32 cellular contexts compared by ENCODE assay signal in the genomic region with DNA sequence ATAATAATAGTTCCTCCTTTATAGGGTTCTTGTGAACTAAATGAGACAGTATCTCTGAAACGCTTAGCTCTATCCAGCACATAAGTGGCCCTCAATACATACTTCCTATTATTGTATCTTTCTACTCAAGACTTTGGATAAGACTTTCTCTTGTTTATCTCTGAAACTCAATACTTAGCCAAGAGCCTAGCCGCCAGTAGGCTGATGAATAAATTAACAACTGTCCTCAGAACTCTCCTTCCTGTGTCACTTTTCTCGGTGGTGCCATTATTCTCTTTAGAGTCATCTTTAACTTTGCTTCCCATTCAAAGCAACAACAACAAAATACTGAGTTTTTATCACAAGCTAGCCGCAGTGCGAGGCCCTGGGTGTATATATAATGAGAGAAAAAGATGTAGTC.
"Had no signal": no experiment of that assay in that cellular context is flagged by ENCODE, and none has a peak within 500 bp of the region (broad histone marks: within the 10 kb centered on the region; RNA-seq: fewer than 3 reads in every experiment).

No MANE protein-coding gene starts in this region.

- H3K9me3 Mint-ChIP-seq: activated B cell treated with CpG ODN at 0.5 μM for 24 hours; activated naive CD4-positive, alpha-beta T cell treated with anti-CD3 and anti-CD28 coated beads, Interleukin-2, amount 10 ng/mL, durations not matched to agents 7 days and 5 days; activated naive CD8-positive, alpha-beta T cell treated with anti-CD3 and anti-CD28 coated beads, Interleukin-2, amount 10 ng/mL, durations not matched to agents 7 days and 5 days; activated T-helper 1 cell treated with anti-CD3 and anti-CD28 coated beads, Interleukin-12 subunit alpha, Interleukin-12 subunit beta, Interleukin-2, Interleukin-4 antibody, amounts not matched to agents 30 ng/mL and 10 ng/mL and 1 ng/mL, durations not matched to agents 14 hours and 24 hours and 36 hours; nephron progenitor cell; stimulated activated naive B cell treated with anti-CD40 and anti-IgM and Interleukin-4, amounts not matched to agents 10 μg/mL and 1 μg/mL and 100 μg/mL, for 72 hours; T-helper 1 cell treated with Interleukin-12 subunit alpha and Interleukin-12 subunit beta and Interleukin-4 antibody, amounts not matched to agents 30 μg/mL and 1 μg/mL, for 36 hours had no signal

- ATAC-seq: left cardiac atrium; pancreas; stimulated activated naive B cell treated with anti-CD40 and anti-IgM and Interleukin-4, amounts not matched to agents 10 μg/mL and 1 μg/mL and 100 μg/mL, for 72 hours; upper lobe of right lung had no signal

- FAIRE-seq: astrocyte, keratinocyte, pancreas had no signal

- H3K27me3 ChIP-seq: colonic mucosa, neutrophil, pancreas, right atrium auricular region, stomach, thyroid gland, upper lobe of right lung had no signal

- H3K9me3 ChIP-seq: colonic mucosa, neutrophil, pancreas, prostate gland, right atrium auricular region, stomach, thyroid gland, upper lobe of right lung had no signal

- H3K4me3 Mint-ChIP-seq: activated B cell treated with CpG ODN at 0.5 μM for 24 hours; activated naive CD4-positive, alpha-beta T cell treated with anti-CD3 and anti-CD28 coated beads, Interleukin-2, amount 10 ng/mL, durations not matched to agents 7 days and 5 days; activated naive CD8-positive, alpha-beta T cell treated with anti-CD3 and anti-CD28 coated beads, Interleukin-2, amount 10 ng/mL, durations not matched to agents 7 days and 5 days; activated T-helper 1 cell treated with anti-CD3 and anti-CD28 coated beads, Interleukin-12 subunit alpha, Interleukin-12 subunit beta, Interleukin-2, Interleukin-4 antibody, amounts not matched to agents 30 ng/mL and 10 ng/mL and 1 ng/mL, durations not matched to agents 14 hours and 24 hours and 36 hours; nephron progenitor cell; stimulated activated naive B cell treated with anti-CD40 and anti-IgM and Interleukin-4, amounts not matched to agents 10 μg/mL and 1 μg/mL and 100 μg/mL, for 72 hours; T-helper 1 cell treated with Interleukin-12 subunit alpha and Interleukin-12 subunit beta and Interleukin-4 antibody, amounts not matched to agents 30 μg/mL and 1 μg/mL, for 36 hours had no signal

- H3K36me3 ChIP-seq: brain microvascular endothelial cell, colonic mucosa, neutrophil, pancreas, prostate gland, right atrium auricular region, stomach, thyroid gland, upper lobe of right lung had no signal

- DNase-seq: activated B cell treated with CpG ODN at 0.5 μM for 24 hours; activated CD8-positive, alpha-beta memory T cell treated with anti-CD3 and anti-CD28 coated beads, Interleukin-2, amount 50 U/mL, for 4 hours; activated effector memory CD4-positive, alpha-beta T cell treated with anti-CD3 and anti-CD28 coated beads, Interleukin-2, amount 50 U/mL, for 16 hours; activated naive CD4-positive, alpha-beta T cell treated with anti-CD3 and anti-CD28 coated beads, Interleukin-2, amount 10 ng/mL, durations not matched to agents 7 days and 5 days; activated naive CD8-positive, alpha-beta T cell treated with anti-CD3 and anti-CD28 coated beads, Interleukin-2, amount 10 ng/mL, durations not matched to agents 7 days and 5 days; activated T-cell treated with anti-CD3 and anti-CD28 coated beads, Interleukin-2, amount 50 U/mL, for 1 hour; amniotic stem cell; brain microvascular endothelial cell; colonic mucosa; effector CD8-positive, alpha-beta T cell; head of caudate nucleus; hippocampal formation; left cardiac atrium; mammary epithelial cell; nephron progenitor cell; pancreas; stimulated activated CD4-positive, alpha-beta T cell treated with anti-CD3 and anti-CD28 coated beads, Interleukin-1b, Interleukin-23, amount 100 ng/mL, for 48 hours; stimulated activated CD4-positive, alpha-beta T cell treated with anti-CD3 and anti-CD28 coated beads, Interleukin-4, amount 100 ng/mL, for 4 hours; stimulated activated CD8-positive, alpha-beta memory T cell treated with anti-CD3 and anti-CD28 coated beads, Interleukin-4, amount 100 ng/mL, for 48 hours; stimulated activated naive B cell treated with anti-CD40 and anti-IgM and Interleukin-4, amounts not matched to agents 10 μg/mL and 1 μg/mL and 100 μg/mL, for 72 hours; stomach; T-helper 9 cell; thyroid gland; upper lobe of right lung had no signal

- H3K4me3 ChIP-seq: colonic mucosa, pancreas, prostate gland, right atrium auricular region, smooth muscle cell, stomach, thyroid gland, upper lobe of right lung had no signal

- H3K27ac Mint-ChIP-seq: activated B cell treated with CpG ODN at 0.5 μM for 24 hours; activated naive CD4-positive, alpha-beta T cell treated with anti-CD3 and anti-CD28 coated beads, Interleukin-2, amount 10 ng/mL, durations not matched to agents 7 days and 5 days; activated naive CD8-positive, alpha-beta T cell treated with anti-CD3 and anti-CD28 coated beads, Interleukin-2, amount 10 ng/mL, durations not matched to agents 7 days and 5 days; activated T-helper 1 cell treated with anti-CD3 and anti-CD28 coated beads, Interleukin-12 subunit alpha, Interleukin-12 subunit beta, Interleukin-2, Interleukin-4 antibody, amounts not matched to agents 30 ng/mL and 10 ng/mL and 1 ng/mL, durations not matched to agents 14 hours and 24 hours and 36 hours; nephron progenitor cell; stimulated activated naive B cell treated with anti-CD40 and anti-IgM and Interleukin-4, amounts not matched to agents 10 μg/mL and 1 μg/mL and 100 μg/mL, for 72 hours; T-helper 1 cell treated with Interleukin-12 subunit alpha and Interleukin-12 subunit beta and Interleukin-4 antibody, amounts not matched to agents 30 μg/mL and 1 μg/mL, for 36 hours had no signal

- H3K27ac ChIP-seq: brain microvascular endothelial cell, colonic mucosa, neutrophil, pancreas, prostate gland, right atrium auricular region, stomach, thyroid gland, upper lobe of right lung had no signal

- H3K27me3 Mint-ChIP-seq: activated B cell treated with CpG ODN at 0.5 μM for 24 hours; activated naive CD4-positive, alpha-beta T cell treated with anti-CD3 and anti-CD28 coated beads, Interleukin-2, amount 10 ng/mL, durations not matched to agents 7 days and 5 days; activated naive CD8-positive, alpha-beta T cell treated with anti-CD3 and anti-CD28 coated beads, Interleukin-2, amount 10 ng/mL, durations not matched to agents 7 days and 5 days; stimulated activated naive B cell treated with anti-CD40 and anti-IgM and Interleukin-4, amounts not matched to agents 10 μg/mL and 1 μg/mL and 100 μg/mL, for 72 hours had no signal

- H3K36me3 Mint-ChIP-seq: stimulated activated naive B cell treated with anti-CD40 and anti-IgM and Interleukin-4, amounts not matched to agents 10 μg/mL and 1 μg/mL and 100 μg/mL, for 72 hours had no signal

- H3K4me1 ChIP-seq: colonic mucosa had no signal
